In the genomic region with DNA sequence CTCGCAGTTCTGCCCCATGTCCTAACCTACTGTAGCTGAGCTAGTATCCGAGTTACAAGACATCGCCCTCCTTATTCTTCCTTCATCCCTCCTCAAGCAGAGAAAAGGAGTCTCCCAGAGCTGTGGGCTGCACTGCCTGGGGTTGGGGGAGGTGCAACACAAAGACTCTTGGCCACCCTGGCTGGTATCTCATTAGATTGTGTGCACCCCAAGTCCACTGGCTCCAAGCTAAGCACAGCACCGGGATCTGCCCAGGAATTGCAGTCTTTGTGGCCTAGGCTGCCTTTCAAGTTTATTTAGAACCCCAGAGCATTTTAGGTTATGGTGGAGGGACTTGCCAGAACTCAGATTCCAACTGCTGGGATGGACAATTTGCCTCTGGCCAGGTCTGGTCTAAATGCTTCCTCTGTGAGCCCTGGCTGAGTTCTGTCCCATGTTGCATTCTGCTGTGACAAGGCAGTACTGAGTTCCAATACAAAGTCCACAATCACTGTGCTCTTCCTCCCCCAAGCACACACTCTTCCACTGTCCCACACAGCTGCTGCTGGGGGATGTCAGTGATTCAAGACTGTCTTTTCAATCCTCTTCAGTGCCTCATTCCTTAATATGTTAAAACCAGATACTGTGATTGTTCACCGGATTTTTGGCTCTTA, we compare ENCODE assay signal across 31 cellular contexts.
"Had no signal": no experiment of that assay in that cellular context is flagged by ENCODE, and none has a peak within 500 bp of the region (broad histone marks: within the 10 kb centered on the region; RNA-seq: fewer than 3 reads in every experiment).

No MANE protein-coding gene starts in this region.

- H3K36me3 ChIP-seq: left lung, lower lobe of right lung, pancreas, prostate gland, sigmoid colon, spleen, suprapubic skin, thoracic aorta, tibial artery, upper lobe of right lung, uterus had no signal

- ATAC-seq: left colon; left lung; lower lobe of right lung; natural killer cell; pancreas; right cardiac atrium; stimulated activated effector memory CD8-positive, alpha-beta T cell treated with anti-CD3 and anti-CD28 coated beads, Interleukin-12 subunit alpha, Interleukin-12 subunit beta, amount 100 ng/mL, for 72 hours; upper lobe of right lung had no signal

- H3K4me3 Mint-ChIP-seq: immature natural killer cell; naive B cell; natural killer cell; nephron progenitor cell; stimulated activated effector memory CD8-positive, alpha-beta T cell treated with anti-CD3 and anti-CD28 coated beads, Interleukin-12 subunit alpha, Interleukin-12 subunit beta, amount 100 ng/mL, for 72 hours; stimulated activated naive CD8-positive, alpha-beta T cell treated with anti-CD3 and anti-CD28 coated beads, Interleukin-15, Interleukin-2, amounts not matched to agents 100 ng/mL and 50 ng/mL, for 24 hours had no signal

- H3K27me3 Mint-ChIP-seq: naive B cell; stimulated activated naive CD8-positive, alpha-beta T cell treated with anti-CD3 and anti-CD28 coated beads, Interleukin-15, Interleukin-2, amounts not matched to agents 100 ng/mL and 50 ng/mL, for 24 hours had no signal

- FAIRE-seq: islet of Langerhans, kidney, pancreas, small intestine had no signal

- H3K27ac Mint-ChIP-seq: immature natural killer cell; natural killer cell; nephron progenitor cell; stimulated activated effector memory CD8-positive, alpha-beta T cell treated with anti-CD3 and anti-CD28 coated beads, Interleukin-12 subunit alpha, Interleukin-12 subunit beta, amount 100 ng/mL, for 72 hours; stimulated activated naive CD8-positive, alpha-beta T cell treated with anti-CD3 and anti-CD28 coated beads, Interleukin-15, Interleukin-2, amounts not matched to agents 100 ng/mL and 50 ng/mL, for 24 hours had no signal

- H3K4me1 Mint-ChIP-seq: immature natural killer cell; naive B cell; natural killer cell; nephron progenitor cell; stimulated activated effector memory CD8-positive, alpha-beta T cell treated with anti-CD3 and anti-CD28 coated beads, Interleukin-12 subunit alpha, Interleukin-12 subunit beta, amount 100 ng/mL, for 72 hours had no signal

- H3K36me3 Mint-ChIP-seq: stimulated activated effector memory CD8-positive, alpha-beta T cell treated with anti-CD3 and anti-CD28 coated beads, Interleukin-12 subunit alpha, Interleukin-12 subunit beta, amount 100 ng/mL, for 72 hours had no signal

- H3K27ac ChIP-seq: left lung, lower lobe of right lung, pancreas, prostate gland, sigmoid colon, spleen, suprapubic skin, thoracic aorta, tibial artery, upper lobe of right lung, uterus had no signal

- H3K4me1 ChIP-seq: left lung, lower lobe of right lung, pancreas, prostate gland, sigmoid colon, spleen, suprapubic skin, upper lobe of right lung, uterus had no signal

- H3K27me3 ChIP-seq: left lung, pancreas, sigmoid colon, spleen, suprapubic skin, tibial artery, upper lobe of right lung, uterus had no signal

- H3K9me3 ChIP-seq: pancreas, prostate gland, uterus had no signal

- H3K4me3 ChIP-seq: left lung, lower lobe of right lung, pancreas, prostate gland, sigmoid colon, spleen, suprapubic skin, thoracic aorta, tibial artery, upper lobe of right lung, uterus had no signal

- DNase-seq: hypothalamus; immature natural killer cell; kidney; left colon; left lung; lower lobe of right lung; mammary epithelial cell; mesenchymal stem cell; naive B cell; natural killer cell; nephron progenitor cell; nucleus accumbens; pancreas; posterior cingulate gyrus; retina; sigmoid colon; small intestine; spleen; stimulated activated CD4-positive, alpha-beta T cell treated with anti-CD3 and anti-CD28 coated beads, Interleukin-4, amount 100 ng/mL, for 24 hours; stimulated activated naive CD4-positive, alpha-beta T cell; tibial artery; trophoblast cell; upper lobe of right lung; uterus had no signal
